Comparison of ENCODE assay signal across 16 cellular contexts in the genomic region with DNA sequence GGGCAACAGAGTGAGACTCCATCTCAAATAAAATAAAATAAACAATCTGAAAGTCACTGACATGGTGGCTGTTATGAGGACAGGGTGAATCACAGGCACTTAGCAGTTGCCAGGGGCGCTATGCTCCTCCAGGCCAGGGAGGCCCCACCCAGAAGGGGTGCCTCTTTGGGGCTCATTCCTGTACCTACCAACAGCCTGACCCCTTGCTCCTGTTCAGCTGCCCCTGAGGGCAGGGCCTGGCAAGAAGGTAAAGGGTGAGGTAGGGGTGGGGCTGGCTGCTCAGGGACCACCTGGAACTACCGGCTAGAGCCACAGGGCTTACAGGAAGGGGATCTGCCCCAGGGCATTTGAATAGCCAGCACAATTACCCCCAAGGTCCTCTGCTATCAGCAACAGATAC.
A peak's percentile ranks its signal among the peaks of the same experiment; 100 is the strongest.
DNase-seq lines count a peak whose midpoint lies in the region; ATAC-seq and TF ChIP-seq lines count a peak whose summit lies in the region.
"Had no signal": no experiment of that assay in that cellular context is flagged by ENCODE, and none has a peak within 500 bp of the region (broad histone marks: within the 10 kb centered on the region; RNA-seq: fewer than 3 reads in every experiment).

No MANE protein-coding gene starts in this region.

- H3K27me3 Mint-ChIP-seq in T-helper 17 cell = no peaks in the 10 kb centered on the region
- H3K27me3 Mint-ChIP-seq in T-helper 2 cell treated with Interferon-gamma antibody and Interleukin-4, amounts not matched to agents 5 μg/mL and 100 μg/mL, for 36 hours (ENCODE audit: low read depth) = no peaks in the 10 kb centered on the region

- H3K27ac ChIP-seq in neutrophil (peak overlapping the region; percentile 82), upper lobe of right lung (no peak overlapping the region)

- no peak overlapping the region for H3K4me3 Mint-ChIP-seq in T-helper 17 cell
- no peak overlapping the region for H3K4me3 Mint-ChIP-seq in T-helper 2 cell treated with Interferon-gamma antibody and Interleukin-4, amounts not matched to agents 5 μg/mL and 100 μg/mL, for 36 hours

- peak; percentile 38 for DNase-seq in activated effector memory CD4-positive, alpha-beta T cell treated with anti-CD3 and anti-CD28 coated beads, Interleukin-2, amount 50 U/mL, for 16 hours
- no peak for DNase-seq in activated effector memory CD4-positive, alpha-beta T cell treated with Interleukin-2 at 50 U/mL for 16 hours
- DNase-seq in T-helper 17 cell (no peak), upper lobe of right lung (peak; percentile 37), ACHN (no peak)
- DNase-seq in T-helper 2 cell treated with Interferon-gamma antibody and Interleukin-4, amounts not matched to agents 5 μg/mL and 100 μg/mL, for 36 hours (ENCODE audit: low spot score) = no peak
- DNase-seq: C1 segment of cervical spinal cord, H7, MM.1S, NCI-H1092 treated with DMSO at 0.1 percent for 48 hours, NCI-H2081 treated with DMSO at 0.1 percent for 48 hours, NCI-H510A treated with DMSO at 0.1 percent for 48 hours, NCI-H82, SHP77 treated with DMSO at 0.1 percent for 48 hours had no signal

- no peak overlapping the region for H3K4me3 ChIP-seq in neutrophil (ENCODE audit: low read depth in 1 of 2, low read length in 1 of 2)
- H3K4me3 ChIP-seq in upper lobe of right lung = no peak overlapping the region

- no peaks in the 10 kb centered on the region for H3K27me3 ChIP-seq in neutrophil
- no peaks in the 10 kb centered on the region for H3K27me3 ChIP-seq in upper lobe of right lung

- H3K9me3 ChIP-seq in T-helper 17 cell (ENCODE audit: control insufficient read depth, low read length, poor library complexity, severe bottlenecking) (no peaks in the 10 kb centered on the region), neutrophil (no peaks in the 10 kb centered on the region), upper lobe of right lung (no peaks in the 10 kb centered on the region)

- H3K4me1 ChIP-seq in neutrophil (ENCODE audit: control insufficient read depth in 1 of 2, insufficient read depth in 1 of 2, low read depth in 1 of 2, low read length in 1 of 2) = peaks cover 24 to 28% of the 10 kb centered on the region in 2 experiments
- H3K4me1 ChIP-seq in upper lobe of right lung = no peaks in the 10 kb centered on the region

- no peak for ATAC-seq in T-helper 17 cell
- ATAC-seq in upper lobe of right lung = no peak
- ATAC-seq in esophagus mucosa = no peak

- H3K36me3 ChIP-seq in neutrophil = peaks cover 64% of the 10 kb centered on the region
- H3K36me3 ChIP-seq in upper lobe of right lung = peaks cover 3% of the 10 kb centered on the region

- no peak for TF ChIP-seq CTCF in neutrophil (IDR thresholded peaks at IDR 0.05)
- TF ChIP-seq CTCF in upper lobe of right lung (IDR thresholded peaks at IDR 0.05) = no peak

- H3K27ac Mint-ChIP-seq in T-helper 17 cell = peak overlapping the region; percentile 72
- no peak overlapping the region for H3K27ac Mint-ChIP-seq in T-helper 2 cell treated with Interferon-gamma antibody and Interleukin-4, amounts not matched to agents 5 μg/mL and 100 μg/mL, for 36 hours

- peaks cover 21% of the 10 kb centered on the region for H3K4me1 Mint-ChIP-seq in T-helper 17 cell
- peaks cover 16% of the 10 kb centered on the region for H3K4me1 Mint-ChIP-seq in T-helper 2 cell treated with Interferon-gamma antibody and Interleukin-4, amounts not matched to agents 5 μg/mL and 100 μg/mL, for 36 hours (ENCODE audit: low read depth)

- peaks cover 3% of the 10 kb centered on the region for H3K36me3 Mint-ChIP-seq in T-helper 17 cell (ENCODE audit: low read depth)
- peaks cover 45% of the 10 kb centered on the region for H3K36me3 Mint-ChIP-seq in T-helper 2 cell treated with Interferon-gamma antibody and Interleukin-4, amounts not matched to agents 5 μg/mL and 100 μg/mL, for 36 hours (ENCODE audit: low read depth)

- in situ Hi-C loops in ACHN (cut with HindIII; ENCODE audit: low pct_ligation_motif_present, low pct_unique_long_range_greater_than_20kb, low sequenced_read_pairs) = no loop called here

- intact Hi-C loops in upper lobe of right lung (cut with DNase I) = no loop called here

- H3K9me3 Mint-ChIP-seq in T-helper 2 cell treated with Interferon-gamma antibody and Interleukin-4, amounts not matched to agents 5 μg/mL and 100 μg/mL, for 36 hours = no peaks in the 10 kb centered on the region

Comparison
In these comparisons a context has a peak if more than half of its experiments do, and no peak if none do; other contexts are left out.
1. DNase-seq: peak in activated effector memory CD4-positive, alpha-beta T cell treated with anti-CD3 and anti-CD28 coated beads, Interleukin-2, amount 50 U/mL, for 16 hours (single experiment) and upper lobe of right lung (single experiment); none in activated effector memory CD4-positive, alpha-beta T cell treated with Interleukin-2 at 50 U/mL for 16 hours (single experiment), T-helper 17 cell (0 of 3), T-helper 2 cell treated with Interferon-gamma antibody and Interleukin-4, amounts not matched to agents 5 μg/mL and 100 μg/mL, for 36 hours (single experiment) and ACHN (single experiment).